ENCODE assay signal across 23 cellular contexts in the genomic region with DNA sequence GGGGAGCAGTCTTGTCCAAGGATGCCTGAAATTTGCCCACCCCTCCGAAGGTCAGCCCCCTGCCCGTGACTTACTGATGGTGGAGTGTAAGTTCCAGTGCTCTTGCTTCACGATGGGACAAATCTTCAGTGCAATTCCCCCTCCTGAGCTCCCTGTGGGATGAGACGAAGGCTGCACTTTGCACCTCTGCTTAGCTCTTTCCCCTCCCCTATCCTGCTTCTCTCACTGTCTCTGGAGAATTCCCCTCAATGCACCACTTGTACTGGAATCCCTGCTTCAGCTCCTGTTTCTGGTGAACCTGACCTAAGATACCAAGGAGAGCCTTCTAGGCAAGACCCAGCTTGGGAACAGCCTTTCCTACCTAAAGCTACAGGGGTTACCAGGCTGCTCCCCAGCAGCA.
"Had no signal": no experiment of that assay in that cellular context is flagged by ENCODE, and none has a peak within 500 bp of the region (broad histone marks: within the 10 kb centered on the region; RNA-seq: fewer than 3 reads in every experiment).

No MANE protein-coding gene starts in this region.

- FAIRE-seq: endothelial cell of umbilical vein had no signal

- H3K27ac ChIP-seq: thoracic aorta had no signal

- H3K27me3 ChIP-seq: esophagus muscularis mucosa, gastroesophageal sphincter, heart left ventricle had no signal

- H3K4me3 Mint-ChIP-seq: activated B cell treated with CpG ODN at 0.5 μM for 24 hours; activated CD4-positive, alpha-beta memory T cell treated with anti-CD3 and anti-CD28 coated beads for 36 hours; activated naive CD8-positive, alpha-beta T cell; activated T-helper 1 cell treated with anti-CD3 and anti-CD28 coated beads, Interleukin-12 subunit alpha, Interleukin-12 subunit beta, Interleukin-2, Interleukin-4 antibody, amounts not matched to agents 30 ng/mL and 10 ng/mL and 1 ng/mL, durations not matched to agents 14 hours and 24 hours and 36 hours; immature natural killer cell; memory B cell; natural killer cell; stimulated activated naive CD8-positive, alpha-beta T cell treated with anti-CD3 and anti-CD28 coated beads, Interleukin-15, Interleukin-2, amounts not matched to agents 100 ng/mL and 50 ng/mL, for 24 hours; T-helper 2 cell treated with Interferon-gamma antibody and Interleukin-4, amounts not matched to agents 5 μg/mL and 100 μg/mL, for 36 hours had no signal

- H3K36me3 ChIP-seq: esophagus muscularis mucosa, gastroesophageal sphincter, heart left ventricle, thoracic aorta had no signal

- H3K27me3 Mint-ChIP-seq: activated CD4-positive, alpha-beta memory T cell treated with anti-CD3 and anti-CD28 coated beads for 36 hours; activated naive CD8-positive, alpha-beta T cell; stimulated activated naive CD8-positive, alpha-beta T cell treated with anti-CD3 and anti-CD28 coated beads, Interleukin-15, Interleukin-2, amounts not matched to agents 100 ng/mL and 50 ng/mL, for 24 hours had no signal

- H3K36me3 Mint-ChIP-seq: activated CD4-positive, alpha-beta memory T cell treated with anti-CD3 and anti-CD28 coated beads for 36 hours; natural killer cell had no signal

- H3K9me3 ChIP-seq: thoracic aorta had no signal

- H3K27ac Mint-ChIP-seq: activated B cell treated with CpG ODN at 0.5 μM for 24 hours; activated CD4-positive, alpha-beta memory T cell treated with anti-CD3 and anti-CD28 coated beads for 36 hours; activated naive CD8-positive, alpha-beta T cell; activated T-helper 1 cell treated with anti-CD3 and anti-CD28 coated beads, Interleukin-12 subunit alpha, Interleukin-12 subunit beta, Interleukin-2, Interleukin-4 antibody, amounts not matched to agents 30 ng/mL and 10 ng/mL and 1 ng/mL, durations not matched to agents 14 hours and 24 hours and 36 hours; immature natural killer cell; memory B cell; natural killer cell; stimulated activated naive CD8-positive, alpha-beta T cell treated with anti-CD3 and anti-CD28 coated beads, Interleukin-15, Interleukin-2, amounts not matched to agents 100 ng/mL and 50 ng/mL, for 24 hours; T-helper 2 cell treated with Interferon-gamma antibody and Interleukin-4, amounts not matched to agents 5 μg/mL and 100 μg/mL, for 36 hours had no signal

- ATAC-seq: gastroesophageal sphincter, heart left ventricle, left ventricle myocardium superior, natural killer cell had no signal

- DNase-seq: activated B cell treated with CpG ODN at 0.5 μM for 24 hours; activated CD4-positive, alpha-beta memory T cell treated with anti-CD3 and anti-CD28 coated beads for 36 hours; activated CD4-positive, alpha-beta T cell treated with anti-CD3 and anti-CD28 coated beads for 4 hours; activated T-cell treated with anti-CD3 and anti-CD28 coated beads for 4 hours; dermis blood vessel endothelial cell; effector memory CD4-positive, alpha-beta T cell; heart left ventricle; immature natural killer cell; left ventricle myocardium superior; natural killer cell; occipital lobe; stimulated activated CD4-positive, alpha-beta T cell treated with anti-CD3 and anti-CD28 coated beads, Interleukin-15, amount 100 ng/mL, for 24 hours; stimulated activated CD4-positive, alpha-beta T cell treated with anti-CD3 and anti-CD28 coated beads, Interleukin-2, amount 100 ng/mL, for 48 hours had no signal

- H3K4me3 ChIP-seq: esophagus muscularis mucosa, gastroesophageal sphincter, heart left ventricle, skin epidermis, thoracic aorta had no signal

- H3K4me1 Mint-ChIP-seq: activated B cell treated with CpG ODN at 0.5 μM for 24 hours, immature natural killer cell, memory B cell, natural killer cell had no signal

- H3K9me3 Mint-ChIP-seq: immature natural killer cell; natural killer cell; stimulated activated naive CD8-positive, alpha-beta T cell treated with anti-CD3 and anti-CD28 coated beads, Interleukin-15, Interleukin-2, amounts not matched to agents 100 ng/mL and 50 ng/mL, for 24 hours; T-helper 2 cell treated with Interferon-gamma antibody and Interleukin-4, amounts not matched to agents 5 μg/mL and 100 μg/mL, for 36 hours had no signal
